ENCODE assay signal across 18 cellular contexts in genomic region chr2:224257176-224257575, GRCh38.
DNase-seq lines count a peak whose midpoint lies in the region; ATAC-seq, FAIRE-seq and TF ChIP-seq lines count a peak whose summit lies in the region.
"Had no signal": no experiment of that assay in that cellular context is flagged by ENCODE, and none has a peak within 500 bp of the region (broad histone marks: within the 10 kb centered on the region; RNA-seq: fewer than 3 reads in every experiment).

No MANE protein-coding gene starts in this region.

- no peak overlapping the region for H3K9ac ChIP-seq in smooth muscle cell (ENCODE audit: low read depth)
- no peak overlapping the region for H3K9ac ChIP-seq in HepG2 (ENCODE audit: insufficient read depth, low read depth, low read length)
- H3K9ac ChIP-seq: BLaER1, GM23248 had no signal

- H3K27ac ChIP-seq in smooth muscle cell (ENCODE audit: low read depth) (peak overlapping the region; percentile 17), HepG2 (ENCODE audit: extremely low read length, insufficient read depth, low read length) (no peak overlapping the region)
- H3K27ac ChIP-seq: 22Rv1, A549, BLaER1, GM23248, HL-60 had no signal

- no TSS peak for BruUV-seq in HepG2 (replicated peaks; lab: Mats Ljungman, UMichigan)

- no peak overlapping the region for H2AFZ ChIP-seq in smooth muscle cell (ENCODE audit: low read depth)
- H2AFZ ChIP-seq in HepG2 (ENCODE audit: low read length): no peak overlapping the region
- H2AFZ ChIP-seq: GM23248 had no signal

- intact Hi-C loops in HepG2 (cut with micrococcal nuclease; ENCODE audit: unreplicated experiment): no loop called here

- H3K36me3 ChIP-seq in smooth muscle cell (ENCODE audit: low read depth) (no peaks in the 10 kb centered on the region), HepG2 (replicated peaks in 1 of 2; ENCODE audit: control insufficient read depth in 1 of 2, insufficient read depth in 2 of 2, low read length in 2 of 2) (no peaks in the 10 kb centered on the region)
- H3K36me3 ChIP-seq: BLaER1, HAP-1 had no signal

- DNase-seq in AG10803 (ENCODE audit: low read depth) (peak; percentile 18), LHCN-M2 (ENCODE audit: low read depth) (peak; percentile 76), hepatic stellate cell (ENCODE audit: low spot score) (peak; percentile 17), smooth muscle cell (lab: John Stamatoyannopoulos, UW; ENCODE audit: unreplicated experiment) (no peak), HepG2 (ENCODE audit: low spot score) (no peak), NOMO-1 (lab: John Stamatoyannopoulos, UW; ENCODE audit: unreplicated experiment in 2 of 2) (no peak)
- DNase-seq: CD4-positive, alpha-beta memory T cell; DMS153; DMS79; GF-D8; GM23248; KBM-7 had no signal

- H3K27me3 ChIP-seq in smooth muscle cell (ENCODE audit: low read depth) (no peaks in the 10 kb centered on the region), HepG2 (ENCODE audit: control insufficient read depth in 1 of 2, insufficient read depth in 2 of 2, low read length in 2 of 2) (no peaks in the 10 kb centered on the region)
- H3K27me3 ChIP-seq: BLaER1 had no signal

- in situ Hi-C loops in HepG2 (cut with HindIII; ENCODE audit: extremely low pct_ligation_motif_present, low pct_unique_long_range_greater_than_20kb): no loop called here

- CTCF ChIA-PET in HepG2 (lab: Yijun Ruan, JAX; ENCODE audit: low intra/inter-chr PET ratio, low total read pairs): no interaction called here

- POLR2A ChIA-PET in HepG2 (lab: Yijun Ruan, JAX): no interaction called here

- no peak for ATAC-seq in HepG2
- ATAC-seq in GM19035 (IDR thresholded peaks at IDR 0.05; ENCODE audit: unreplicated experiment): no peak
- ATAC-seq: A549 had no signal

- no peaks in the 10 kb centered on the region for H3K9me3 ChIP-seq in smooth muscle cell (replicated peaks; ENCODE audit: low read depth)
- H3K9me3 ChIP-seq in HepG2 (ENCODE audit: low read length): no peaks in the 10 kb centered on the region
- H3K9me3 ChIP-seq: A549, BLaER1, HAP-1 had no signal

- no peaks in the 10 kb centered on the region for H4K20me1 ChIP-seq in smooth muscle cell (ENCODE audit: low read depth)
- H4K20me1 ChIP-seq in HepG2 (ENCODE audit: insufficient read depth, low read length): no peaks in the 10 kb centered on the region
- H4K20me1 ChIP-seq: BLaER1 had no signal

- H3F3A ChIP-seq in smooth muscle cell (ENCODE audit: low read depth): peaks cover 19% of the 10 kb centered on the region

- TF ChIP-seq EP300 in HepG2 (IDR thresholded peaks at IDR 0.05; ENCODE audit: low read depth in 2 of 2, low read length in 2 of 2) (no peak), HepG2 (CRISPR knock-in tag; IDR thresholded peaks at IDR 0.05; ENCODE audit: borderline replicate concordance) (no peak)

- no peak overlapping the region for H3K4me3 ChIP-seq in AG10803 (ENCODE audit: low read length)
- no peak overlapping the region for H3K4me3 ChIP-seq in smooth muscle cell
- no peak overlapping the region for H3K4me3 ChIP-seq in HepG2 (replicated peaks in 1 of 3; ENCODE audit: insufficient read depth in 1 of 3, low read depth in 2 of 3, low read length in 3 of 3)
- H3K4me3 ChIP-seq: A549, BLaER1, GM23248, HAP-1 had no signal

- H3K79me2 ChIP-seq in smooth muscle cell (ENCODE audit: low read depth) (no peaks in the 10 kb centered on the region), HepG2 (ENCODE audit: insufficient read depth, low read length) (no peaks in the 10 kb centered on the region)

- 25% methylated on average over 3 of the region's 3 CpGs for WGBS in smooth muscle cell (ENCODE audit: low lambda C conversion rate)
- WGBS in HepG2 (ENCODE audit: low lambda C conversion rate): 19% methylated on average over 3 of the region's 3 CpGs

- no peak for TF ChIP-seq POLR2A in HepG2 (IDR thresholded peaks at IDR 0.05; ENCODE audit: insufficient read depth in 1 of 2, low read depth in 2 of 2, low read length in 2 of 2)

- TF ChIP-seq RAD21 in HepG2 (CRISPR knock-in tag; IDR thresholded peaks at IDR 0.05): no peak

- no peak for TF ChIP-seq CTCF in AG10803 (conservative IDR thresholded peaks at IDR 0.05; ENCODE audit: low read length)
- no peak for TF ChIP-seq CTCF in smooth muscle cell (IDR thresholded peaks at IDR 0.05; ENCODE audit: borderline replicate concordance, insufficient read depth, poor library complexity, severe bottlenecking)
- TF ChIP-seq CTCF in HepG2 (CRISPR knock-in tag; IDR thresholded peaks at IDR 0.05): no peak

- no peak overlapping the region for H3K4me2 ChIP-seq in smooth muscle cell
- H3K4me2 ChIP-seq in HepG2 (ENCODE audit: low read depth, low read length): no peak overlapping the region
- H3K4me2 ChIP-seq: A549, BLaER1 had no signal

- H3K4me1 ChIP-seq in smooth muscle cell (ENCODE audit: low read depth) (peaks cover 17% of the 10 kb centered on the region), HepG2 (ENCODE audit: insufficient read depth, low read length) (no peaks in the 10 kb centered on the region)
- H3K4me1 ChIP-seq: A549, BLaER1, HAP-1 had no signal

- no peak for FAIRE-seq in HepG2 (lab: Jason Lieb, UNC)
- FAIRE-seq: A549 had no signal

TF ChIP-seq in HepG2, 621 proteins besides CTCF, POLR2A, EP300 and RAD21:
- TF ChIP-seq ZSCAN30 (CRISPR knock-in tag; IDR thresholded peaks at IDR 0.05) (no peak), ATM (IDR thresholded peaks at IDR 0.05; ENCODE audit: borderline replicate concordance) (no peak)

Comparison
In these comparisons a context has a peak if more than half of its experiments do, and no peak if none do; other contexts are left out.
1. DNase-seq: peak in AG10803 (single experiment), LHCN-M2 (single experiment) and hepatic stellate cell (single experiment); none in smooth muscle cell (single experiment), HepG2 (single experiment) and NOMO-1 (0 of 2).